In genomic region chr6:46175976-46176375, GRCh38 we compare ENCODE assay signal across 16 cellular contexts. TPM values are rescaled to one million over a fixed set of nuclear protein-coding genes. Genes with fewer than 3 reads are reported as not detected.
DNase-seq lines count a peak whose midpoint lies in the region; ATAC-seq, FAIRE-seq and TF ChIP-seq lines count a peak whose summit lies in the region.
"Had no signal": no experiment of that assay in that cellular context is flagged by ENCODE, and none has a peak within 500 bp of the region (broad histone marks: within the 10 kb centered on the region; RNA-seq: fewer than 3 reads in every experiment).

No MANE protein-coding gene starts in this region.

- H3K4me1 ChIP-seq in A673 (ENCODE audit: insufficient read depth, low read length, poor library complexity, severe bottlenecking) (no peaks in the 10 kb centered on the region), right cardiac atrium (ENCODE audit: control insufficient read depth, insufficient read depth, low read length) (no peaks in the 10 kb centered on the region)
- H3K4me1 ChIP-seq: SJSA1 had no signal

- ATAC-seq in GM19455 (IDR thresholded peaks at IDR 0.05; ENCODE audit: unreplicated experiment) (peak; percentile 40), HG02870 (IDR thresholded peaks at IDR 0.05; ENCODE audit: unreplicated experiment) (peak; percentile 44), right cardiac atrium (no peak)
- ATAC-seq in central memory CD8-positive, alpha-beta T cell (replicated peaks; ENCODE audit: extremely low read depth, poor library complexity, severe bottlenecking): no peak
- ATAC-seq: left ventricle myocardium superior had no signal

- no peak overlapping the region for H3K27ac Mint-ChIP-seq in central memory CD8-positive, alpha-beta T cell (ENCODE audit: low read depth)
- no peak overlapping the region for H3K27ac Mint-ChIP-seq in chondrocyte (ENCODE audit: unreplicated experiment)
- H3K27ac Mint-ChIP-seq: activated CD4-positive, alpha-beta memory T cell treated with anti-CD3 and anti-CD28 coated beads for 36 hours; naive B cell had no signal

- peaks cover 4% of the 10 kb centered on the region for H3K36me3 Mint-ChIP-seq in central memory CD8-positive, alpha-beta T cell (ENCODE audit: insufficient read depth)
- H3K36me3 Mint-ChIP-seq in chondrocyte (ENCODE audit: low read depth): no peaks in the 10 kb centered on the region
- H3K36me3 Mint-ChIP-seq: activated CD4-positive, alpha-beta memory T cell treated with anti-CD3 and anti-CD28 coated beads for 36 hours; naive B cell had no signal

- H3K9me3 ChIP-seq in A673 (ENCODE audit: low read depth, low read length, poor library complexity, severe bottlenecking) (no peaks in the 10 kb centered on the region), right cardiac atrium (ENCODE audit: control insufficient read depth, low read length) (no peaks in the 10 kb centered on the region)
- H3K9me3 ChIP-seq: SJSA1 had no signal

- no TSS peak for BruUV-seq in A673 (replicated peaks; lab: Mats Ljungman, UMichigan)

- H3K27me3 ChIP-seq in A673 (replicated peaks; ENCODE audit: insufficient read depth, low read depth, low read length, poor library complexity) (peaks cover 37% of the 10 kb centered on the region), right cardiac atrium (ENCODE audit: control insufficient read depth, insufficient read depth) (no peaks in the 10 kb centered on the region)
- H3K27me3 ChIP-seq: dorsolateral prefrontal cortex, SJSA1 had no signal

- no peaks in the 10 kb centered on the region for H3K36me3 ChIP-seq in A673 (ENCODE audit: insufficient read depth, low read length, poor library complexity, severe bottlenecking)
- H3K36me3 ChIP-seq: SJSA1 had no signal

- DNase-seq in GM18507 (ENCODE audit: extremely low spot score, insufficient read length, low read depth) (no peak), A673 (ENCODE audit: low spot score) (no peak), chondrocyte (ENCODE audit: low spot score) (no peak), medulla oblongata (ENCODE audit: extremely low spot score) (no peak), right cardiac atrium (no peak)
- DNase-seq in central memory CD8-positive, alpha-beta T cell (ENCODE audit: low spot score in 2 of 2): no peak
- DNase-seq: activated effector memory CD4-positive, alpha-beta T cell treated with anti-CD3 and anti-CD28 coated beads, Interleukin-2, amount 50 U/mL, for 16 hours; dorsolateral prefrontal cortex; left ventricle myocardium superior; naive B cell; stimulated activated CD4-positive, alpha-beta T cell treated with anti-CD3 and anti-CD28 coated beads, Interleukin-2, amount 100 ng/mL, for 48 hours had no signal

- FAIRE-seq in GM18507 (lab: Jason Lieb, UNC): peak; percentile 26
- FAIRE-seq: urothelium cell line had no signal

- peaks cover 45% of the 10 kb centered on the region for H3K4me1 Mint-ChIP-seq in central memory CD8-positive, alpha-beta T cell
- no peaks in the 10 kb centered on the region for H3K4me1 Mint-ChIP-seq in chondrocyte (ENCODE audit: low read depth)
- H3K4me1 Mint-ChIP-seq: naive B cell had no signal

- CTCF ChIA-PET in A673 (lab: Charles Lee): no interaction called here

- no peak overlapping the region for H3K27ac ChIP-seq in A673 (ENCODE audit: low read depth, low read length, poor library complexity, severe bottlenecking)
- no peak overlapping the region for H3K27ac ChIP-seq in right cardiac atrium (ENCODE audit: low read length)
- H3K27ac ChIP-seq: dorsolateral prefrontal cortex, SJSA1 had no signal

- WGBS in right cardiac atrium: 75% methylated on average over 3 of the region's 3 CpGs

- POLR2A ChIA-PET in A673 (lab: Charles Lee; ENCODE audit: low non-redundant PET): no interaction called here

- TF ChIP-seq CTCF in A673 (conservative IDR thresholded peaks at IDR 0.05; ENCODE audit: low read depth, low read length) (no peak), chondrocyte (IDR thresholded peaks at IDR 0.05) (no peak)

- no peaks in the 10 kb centered on the region for H3K27me3 Mint-ChIP-seq in central memory CD8-positive, alpha-beta T cell
- H3K27me3 Mint-ChIP-seq in chondrocyte (ENCODE audit: low read depth): peaks cover 49% of the 10 kb centered on the region

- H3K4me3 Mint-ChIP-seq in central memory CD8-positive, alpha-beta T cell: peak overlapping the region; percentile 58
- H3K4me3 Mint-ChIP-seq in chondrocyte (ENCODE audit: unreplicated experiment): no peak overlapping the region
- H3K4me3 Mint-ChIP-seq: activated CD4-positive, alpha-beta memory T cell treated with anti-CD3 and anti-CD28 coated beads for 36 hours; naive B cell had no signal

- intact Hi-C loops in A673 (cut with micrococcal nuclease; ENCODE audit: unreplicated experiment): no loop called here
- intact Hi-C loops in right cardiac atrium (cut with DNase I): no loop called here

- H3K4me3 ChIP-seq in A673 (ENCODE audit: low read depth, low read length, poor library complexity, severe bottlenecking): no peak overlapping the region
- no peak overlapping the region for H3K4me3 ChIP-seq in right cardiac atrium (ENCODE audit: low read length)
- H3K4me3 ChIP-seq: dorsolateral prefrontal cortex, SJSA1 had no signal

- no peaks in the 10 kb centered on the region for H3K9me3 Mint-ChIP-seq in central memory CD8-positive, alpha-beta T cell
- no peaks in the 10 kb centered on the region for H3K9me3 Mint-ChIP-seq in chondrocyte (ENCODE audit: low read depth)
- H3K9me3 Mint-ChIP-seq: activated CD4-positive, alpha-beta memory T cell treated with anti-CD3 and anti-CD28 coated beads for 36 hours; naive B cell had no signal

RNA-seq across cellular contexts. Expression of gene ENPP5, which starts 5.2 kb away (rescaled TPM):
- total RNA-seq in A673 (2021): not detected in 2 replicates
- 0.12 to 0.28 TPM in 2 of 3 replicates, not detected in the other for total RNA-seq in chondrocyte
- 10 to 100 TPM in 3 of 4 donors, 1 to 10 TPM in 1; 6.8 to 13.2 (median 11.4) TPM for total RNA-seq in right cardiac atrium
- 9.8 TPM for polyA plus RNA-seq in right cardiac atrium

RNA-seq across cellular contexts. Expression of gene ENPP4, which starts 46.2 kb away (rescaled TPM):
- total RNA-seq in A673 (2021) (0.31 and 0.34 TPM in 2 replicates), chondrocyte (3.5 to 4.9 TPM (median 4.4 TPM) in 3 replicates), right cardiac atrium (10 to 100 TPM; 22.5 to 29.9 (median 24.5) TPM)
- polyA plus RNA-seq in right cardiac atrium: 16.6 TPM

Comparison
In these comparisons a context has a peak if more than half of its experiments do, and no peak if none do; other contexts are left out.
1. ATAC-seq: peak in GM19455 (single experiment) and HG02870 (single experiment); none in central memory CD8-positive, alpha-beta T cell (single experiment) and right cardiac atrium (0 of 2).